In the genomic region with DNA sequence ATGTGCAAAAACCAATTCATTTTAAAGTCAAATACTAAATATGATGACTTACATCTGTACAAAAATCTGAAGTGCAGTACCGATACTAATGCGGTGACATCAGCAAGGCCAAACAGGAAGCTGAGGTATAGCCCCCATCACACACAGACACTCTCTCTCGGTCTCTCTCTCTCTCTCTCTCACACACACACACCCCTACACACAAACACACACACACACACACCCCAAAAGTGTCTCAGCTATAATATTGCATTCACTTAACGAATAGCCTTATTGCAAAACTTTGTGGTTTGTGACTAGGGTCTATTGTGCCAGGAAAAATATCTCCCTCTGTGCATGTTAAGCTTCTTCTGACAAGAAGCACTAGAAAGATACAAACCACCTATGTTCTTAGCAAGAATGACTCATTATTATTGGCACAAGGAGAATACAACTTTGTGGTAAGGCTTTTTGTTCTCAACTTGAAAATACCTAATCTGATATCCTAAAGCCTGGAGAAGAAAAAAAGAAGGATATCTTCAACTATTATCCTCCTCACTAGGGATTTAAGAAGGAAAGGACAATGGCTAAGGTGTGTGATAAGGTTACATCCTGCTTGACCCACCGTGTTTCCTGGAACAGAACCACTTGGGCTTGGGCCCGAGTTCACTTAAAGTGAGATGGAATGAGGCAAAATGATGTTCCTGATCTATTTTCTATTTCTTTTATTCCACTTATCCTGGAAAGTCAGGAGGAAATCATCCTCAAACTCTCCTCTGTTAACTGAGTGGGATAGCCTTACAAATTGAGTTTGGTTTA, we compare ENCODE assay signal across 8 cellular contexts.
DNase-seq lines count a peak whose midpoint lies in the region; ATAC-seq and TF ChIP-seq lines count a peak whose summit lies in the region.

No MANE protein-coding gene starts in this region.

- peak; percentile 96 for ATAC-seq in GM19452 (IDR thresholded peaks at IDR 0.05; ENCODE audit: unreplicated experiment)
- ATAC-seq in HG03520 (IDR thresholded peaks at IDR 0.05; ENCODE audit: unreplicated experiment): peak; percentile 92

- H3K36me3 ChIP-seq in BJ (ENCODE audit: control insufficient read depth, insufficient read depth, low read length) (no peaks in the 10 kb centered on the region), Karpas-422 (ENCODE audit: insufficient read depth, low read length) (no peaks in the 10 kb centered on the region)

- H3K27me3 ChIP-seq in BJ (ENCODE audit: control insufficient read depth, insufficient read depth, low read length) (no peaks in the 10 kb centered on the region), Karpas-422 (ENCODE audit: low read length) (no peaks in the 10 kb centered on the region), dorsolateral prefrontal cortex (peaks cover 0 to 4% (median 0%) of the 10 kb centered on the region in 45 donors)

- CTCF ChIA-PET in BJ (lab: Yijun Ruan, JAX): no interaction called here

- no peaks in the 10 kb centered on the region for H3K9me3 ChIP-seq in Karpas-422 (ENCODE audit: low read length)

- H3K9ac ChIP-seq in Karpas-422 (ENCODE audit: low read length): no peak overlapping the region

- DNase-seq in BJ (ENCODE audit: low read depth): peak; percentile 82
- DNase-seq in activated CD4-positive, alpha-beta T cell treated with anti-CD3 and anti-CD28 coated beads, Interleukin-2, amount 50 U/mL, for 1 hour: peak; percentile 27
- DNase-seq in fibroblast of gingiva (ENCODE audit: low read depth): peak; percentile 93
- peak; percentile 59 for DNase-seq in stimulated activated CD4-positive, alpha-beta T cell treated with anti-CD3 and anti-CD28 coated beads, Interleukin-4, amount 100 ng/mL, for 24 hours
- DNase-seq in Karpas-422: no peak
- DNase-seq in dorsolateral prefrontal cortex: no peak

- H3K4me3 ChIP-seq in BJ (ENCODE audit: low read depth, low read length) (no peak overlapping the region), Karpas-422 (ENCODE audit: low read length) (no peak overlapping the region), dorsolateral prefrontal cortex (no peak overlapping the region)

- no peaks in the 10 kb centered on the region for H4K20me1 ChIP-seq in Karpas-422 (ENCODE audit: insufficient read depth, low read depth, low read length)

- peaks cover 1% of the 10 kb centered on the region for H3K4me1 ChIP-seq in Karpas-422 (ENCODE audit: low read length)

- H2AFZ ChIP-seq in Karpas-422 (ENCODE audit: low read length): no peak overlapping the region

- no peak overlapping the region for H3K4me2 ChIP-seq in Karpas-422 (ENCODE audit: low read depth, low read length, poor library complexity, severe bottlenecking)

- no peak for TF ChIP-seq CTCF in BJ (IDR thresholded peaks at IDR 0.05; ENCODE audit: insufficient read depth, low read depth, low read length)
- TF ChIP-seq CTCF in dorsolateral prefrontal cortex (IDR thresholded peaks at IDR 0.05 in 54 of 56, conservative IDR thresholded peaks at IDR 0.05 in 2 of 56; ENCODE audit: low read depth in 1 of 56, partially characterized antibody in 56 of 56): no peak

- POLR2A ChIA-PET in BJ (lab: Charles Lee): interaction anchor here (0.6 kb wide), 1 partner anchor 98 kb away, joined by 4 read pairs; no protein-coding TSS in a partner anchor

- intact Hi-C loops in dorsolateral prefrontal cortex (cut with DNase I): no loop called here

- no peaks in the 10 kb centered on the region for H3K79me2 ChIP-seq in Karpas-422 (ENCODE audit: low read length)

- H3K27ac ChIP-seq in Karpas-422 (ENCODE audit: low read length): no peak overlapping the region
- peak overlapping the region in 2 of 59 donors; percentile 2 to 36 for H3K27ac ChIP-seq in dorsolateral prefrontal cortex

- no peaks in the 10 kb centered on the region for H3K9me2 ChIP-seq in Karpas-422 (replicated peaks; ENCODE audit: insufficient read depth, low read length)

Comparison
In these comparisons a context has a peak if more than half of its experiments do, and no peak if none do; other contexts are left out.
1. DNase-seq: peak in BJ (single experiment), activated CD4-positive, alpha-beta T cell treated with anti-CD3 and anti-CD28 coated beads, Interleukin-2, amount 50 U/mL, for 1 hour (single experiment), fibroblast of gingiva (single experiment) and stimulated activated CD4-positive, alpha-beta T cell treated with anti-CD3 and anti-CD28 coated beads, Interleukin-4, amount 100 ng/mL, for 24 hours (single experiment); none in Karpas-422 (single experiment) and dorsolateral prefrontal cortex (0 of 10).